Comparison of ENCODE assay signal across 9 cellular contexts in the genomic region with DNA sequence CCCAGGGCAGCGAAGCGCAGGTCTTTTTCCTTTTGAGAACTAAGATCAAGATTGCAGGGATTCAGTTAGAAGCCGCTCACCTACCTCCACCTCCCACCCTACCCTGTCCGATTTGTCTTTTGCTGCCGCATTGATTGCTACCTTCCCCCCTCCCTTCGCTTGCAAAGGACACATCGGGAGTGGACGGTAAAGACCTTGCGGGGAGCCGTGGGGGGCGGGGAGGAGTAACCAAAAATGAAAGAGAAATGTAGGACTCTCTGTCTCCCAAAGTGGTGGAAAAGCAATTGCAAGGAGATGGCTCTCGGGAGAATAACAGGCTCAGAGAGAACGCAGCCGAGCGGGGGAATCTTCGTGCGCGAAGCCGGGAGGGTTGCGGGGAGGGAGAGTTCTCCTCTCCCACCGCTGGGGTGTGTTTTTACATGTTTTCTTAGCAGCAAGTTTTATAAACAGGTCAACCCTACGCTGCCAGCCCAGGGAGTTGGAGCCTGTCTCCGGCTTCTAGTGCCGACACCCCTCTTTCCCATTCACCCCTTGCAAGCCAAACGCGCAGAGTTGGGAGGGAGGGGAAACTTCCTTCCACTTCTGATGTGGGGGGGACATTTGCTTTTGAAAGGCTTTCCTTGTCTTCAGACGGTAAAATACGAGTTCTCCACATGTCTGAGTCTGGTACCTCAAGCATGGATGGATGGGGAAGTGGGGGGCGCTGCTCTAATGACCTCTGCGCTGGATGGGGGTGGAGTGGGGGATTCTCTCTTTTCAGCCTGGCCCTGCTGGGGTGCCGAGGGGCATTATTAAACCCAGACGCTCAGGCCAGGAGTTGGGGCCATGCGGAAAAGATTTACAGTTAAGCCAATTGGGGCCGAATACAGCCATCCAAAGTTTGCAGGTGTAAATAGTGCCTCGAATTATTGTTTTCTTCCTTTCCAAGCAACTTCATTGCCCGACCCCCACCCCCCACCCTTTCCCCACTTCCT. TPM values are rescaled to one million over a fixed set of nuclear protein-coding genes. Genes with fewer than 3 reads are reported as not detected.
DNase-seq lines count a peak whose midpoint lies in the region; ATAC-seq and TF ChIP-seq lines count a peak whose summit lies in the region.
"Had no signal": no experiment of that assay in that cellular context is flagged by ENCODE, and none has a peak within 500 bp of the region (broad histone marks: within the 10 kb centered on the region; RNA-seq: fewer than 3 reads in every experiment).

No MANE protein-coding gene starts in this region.

- peaks cover 87% of the 10 kb centered on the region for H3K4me1 Mint-ChIP-seq in mesothelial cell of epicardium

- no peaks in the 10 kb centered on the region for H3K27me3 Mint-ChIP-seq in mesothelial cell of epicardium (ENCODE audit: low read depth)

- H3K9me3 ChIP-seq in upper lobe of right lung = no peaks in the 10 kb centered on the region

- DNase-seq in NCI-H748 (lab: John Stamatoyannopoulos, UW; ENCODE audit: unreplicated experiment) = peak; percentile 52
- no peak for DNase-seq in NCI-H748 treated with DMSO at 0.1 percent for 48 hours (lab: John Stamatoyannopoulos, UW)
- DNase-seq in epithelial cell of prostate (ENCODE audit: low read depth, low spot score) = no peak
- no peak for DNase-seq in mesothelial cell of epicardium (ENCODE audit: low spot score in 2 of 2, unreplicated experiment in 2 of 2)
- no peak for DNase-seq in upper lobe of right lung

- peak overlapping the region; percentile 100 for H3K27ac Mint-ChIP-seq in mesothelial cell of epicardium
- H3K27ac Mint-ChIP-seq: B cell had no signal

- peak overlapping the region; percentile 92 for H3K4me3 Mint-ChIP-seq in mesothelial cell of epicardium
- H3K4me3 Mint-ChIP-seq: B cell had no signal

- H3K36me3 Mint-ChIP-seq in mesothelial cell of epicardium = no peaks in the 10 kb centered on the region

- peak overlapping the region; percentile 51 for H3K4me3 ChIP-seq in upper lobe of right lung

- TF ChIP-seq CTCF in mesothelial cell of epicardium (IDR thresholded peaks at IDR 0.05; ENCODE audit: unreplicated experiment) (no peak), upper lobe of right lung (IDR thresholded peaks at IDR 0.05) (no peak)

- no peaks in the 10 kb centered on the region for H3K9me3 Mint-ChIP-seq in mesothelial cell of epicardium

- peak overlapping the region; percentile 84 for H3K27ac ChIP-seq in epithelial cell of prostate
- peak overlapping the region; percentile 76 for H3K27ac ChIP-seq in upper lobe of right lung

- intact Hi-C loops in upper lobe of right lung (cut with DNase I) = no loop called here

- peaks cover 75% of the 10 kb centered on the region for H3K27me3 ChIP-seq in upper lobe of right lung

- peak; percentile 18 for ATAC-seq in upper lobe of right lung
- ATAC-seq in HG03442 (IDR thresholded peaks at IDR 0.05; ENCODE audit: unreplicated experiment) = no peak
- ATAC-seq in HG03457 (IDR thresholded peaks at IDR 0.05; ENCODE audit: unreplicated experiment) = no peak
- ATAC-seq in GM21528 (IDR thresholded peaks at IDR 0.05; ENCODE audit: low FRiP score, unreplicated experiment) = no peak

- H3K36me3 ChIP-seq in upper lobe of right lung = no peaks in the 10 kb centered on the region

- H3K4me1 ChIP-seq in upper lobe of right lung = no peaks in the 10 kb centered on the region

RNA-seq across cellular contexts. Expression of gene TBX3, which starts 8.9 kb away (rescaled TPM):
- total RNA-seq in mesothelial cell of epicardium = 409 to 427 TPM (median 425 TPM) in 3 replicates
- 35.9 TPM for total RNA-seq in upper lobe of right lung
- total RNA-seq: B cell had no signal

Comparison
In these comparisons a context has a peak if more than half of its experiments do, and no peak if none do; other contexts are left out.
1. RNA of gene TBX3, which starts 8.9 kb away (total RNA-seq): 409 to 427 TPM in mesothelial cell of epicardium; 35.9 TPM in upper lobe of right lung (single experiment); every median in the first group is over 10 times any median in the second.